Comparison of ENCODE assay signal across 7 cellular contexts in the genomic region with DNA sequence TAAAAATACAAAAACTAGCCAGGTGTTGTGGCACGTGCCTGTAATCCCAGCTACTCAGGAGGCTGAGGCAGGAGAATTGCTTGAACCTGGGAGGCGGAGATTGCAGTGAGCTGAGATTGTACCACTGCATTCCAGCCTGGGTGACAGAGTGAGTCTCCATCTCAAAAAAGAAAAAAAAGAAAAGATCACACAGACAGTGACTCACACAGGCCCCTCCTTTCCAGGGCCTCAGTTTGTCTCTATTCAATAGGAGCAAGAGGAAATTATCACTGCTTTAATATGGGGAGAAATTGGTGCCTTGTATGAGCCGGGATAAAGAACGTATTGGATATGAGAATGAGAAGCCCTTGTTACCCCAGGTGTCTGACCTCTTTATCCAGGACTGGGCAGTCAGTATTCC. TPM values are rescaled to one million over a fixed set of nuclear protein-coding genes. Genes with fewer than 3 reads are reported as not detected.
"Had no signal": no experiment of that assay in that cellular context is flagged by ENCODE, and none has a peak within 500 bp of the region (broad histone marks: within the 10 kb centered on the region; RNA-seq: fewer than 3 reads in every experiment).

No MANE protein-coding gene starts in this region.

RNA-seq across cellular contexts. Expression of a gene that starts 22.1 kb away (rescaled TPM):
- total RNA-seq: activated CD4-positive, alpha-beta memory T cell treated with anti-CD3 and anti-CD28 coated beads, Interleukin-2, amount 10 ng/mL, durations not matched to agents 7 days and 5 days; activated CD4-positive, alpha-beta T cell treated with anti-CD3 and anti-CD28 coated beads for 36 hours; activated CD8-positive, alpha-beta memory T cell treated with anti-CD3 and anti-CD28 coated beads for 36 hours; activated naive CD4-positive, alpha-beta T cell treated with anti-CD3 and anti-CD28 coated beads for 36 hours; activated T-helper 17 cell treated with anti-CD3 and anti-CD28 coated beads, Interleukin-2, amount 50 U/mL, for 72 hours; Right ventricle myocardium inferior; T-cell had no signal

RNA-seq across cellular contexts. Expression of a gene that starts 54.5 kb away (rescaled TPM):
- total RNA-seq: activated CD4-positive, alpha-beta memory T cell treated with anti-CD3 and anti-CD28 coated beads, Interleukin-2, amount 10 ng/mL, durations not matched to agents 7 days and 5 days; activated CD4-positive, alpha-beta T cell treated with anti-CD3 and anti-CD28 coated beads for 36 hours; activated CD8-positive, alpha-beta memory T cell treated with anti-CD3 and anti-CD28 coated beads for 36 hours; activated naive CD4-positive, alpha-beta T cell treated with anti-CD3 and anti-CD28 coated beads for 36 hours; Right ventricle myocardium inferior had no signal
